Comparison of ENCODE assay signal across 20 cellular contexts in the genomic region with DNA sequence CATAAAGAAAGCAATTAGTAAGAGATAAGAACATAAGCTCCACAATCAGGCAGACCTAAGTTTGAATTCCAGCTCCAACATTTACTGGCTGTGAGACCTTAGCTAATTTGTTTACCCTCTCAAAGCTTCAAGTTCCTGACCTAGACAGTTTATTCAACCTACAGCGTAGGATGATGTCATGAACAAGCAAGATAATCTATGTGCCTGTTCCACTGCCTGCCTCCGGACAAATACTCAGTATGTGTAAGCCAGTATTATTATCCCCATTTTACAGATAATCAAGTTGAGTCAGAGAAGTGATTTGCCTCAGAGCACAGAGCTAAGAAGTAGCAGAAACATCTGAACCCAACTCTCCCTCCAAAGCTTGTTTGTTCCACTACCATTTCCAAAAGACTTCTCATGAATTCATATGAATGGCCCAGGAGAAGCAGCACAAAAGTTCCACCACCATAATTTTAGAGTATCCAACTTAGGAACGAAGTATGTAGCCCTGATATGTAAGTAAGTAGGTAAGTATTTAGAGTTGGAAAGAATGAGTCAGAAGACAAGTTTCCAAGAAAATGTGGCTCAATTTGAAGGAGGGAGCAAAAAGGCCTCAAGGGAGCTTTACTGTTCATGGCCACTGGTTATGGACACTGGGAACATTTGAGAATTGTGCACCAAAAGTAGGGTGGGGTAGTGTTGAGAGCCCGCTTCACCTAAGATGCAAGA.
DNase-seq lines count a peak whose midpoint lies in the region; ATAC-seq and TF ChIP-seq lines count a peak whose summit lies in the region.
"Had no signal": no experiment of that assay in that cellular context is flagged by ENCODE, and none has a peak within 500 bp of the region (broad histone marks: within the 10 kb centered on the region; RNA-seq: fewer than 3 reads in every experiment).

No MANE protein-coding gene starts in this region.

- H3K27me3 ChIP-seq in HAP-1 (ENCODE audit: low read depth) = no peaks in the 10 kb centered on the region
- H3K27me3 ChIP-seq: gastroesophageal sphincter, sigmoid colon, vagina had no signal

- DNase-seq in DMS53 treated with DMSO at 0.1 percent for 48 hours (lab: John Stamatoyannopoulos, UW; ENCODE audit: unreplicated experiment) (peak; percentile 0), M059J (ENCODE audit: low read depth) (peak; percentile 32), cardiac fibroblast (ENCODE audit: low read depth in 2 of 2) (peak; percentile 44 to 57), left ventricle myocardium superior (no peak), HT-29 (ENCODE audit: low spot score) (no peak), G401 (ENCODE audit: low spot score) (no peak), HAP-1 (ENCODE audit: low spot score in 2 of 2) (no peak)
- DNase-seq: activated CD8-positive, alpha-beta T cell treated with anti-CD3 and anti-CD28 coated beads, Interleukin-2, amount 10 ng/mL, durations not matched to agents 7 days and 5 days; CD4-positive, alpha-beta T cell; DND-41; H9; NCI-H2029; NCI-H524 treated with DMSO at 0.1 percent for 48 hours; sigmoid colon; stimulated activated CD4-positive, alpha-beta T cell treated with anti-CD3 and anti-CD28 coated beads, Interleukin-2, amount 100 ng/mL, for 24 hours had no signal

- H3K27ac Mint-ChIP-seq in activated T-helper 17 cell treated with anti-CD3 and anti-CD28 coated beads, Interleukin-2, amount 50 U/mL, for 72 hours = no peak overlapping the region
- H3K27ac Mint-ChIP-seq: activated CD8-positive, alpha-beta T cell treated with anti-CD3 and anti-CD28 coated beads, Interleukin-2, amount 10 ng/mL, durations not matched to agents 7 days and 5 days; CD4-positive, alpha-beta T cell; H9; T-helper 2 cell treated with Interferon-gamma antibody and Interleukin-4, amounts not matched to agents 5 μg/mL and 100 μg/mL, for 36 hours had no signal

- H3K4me3 ChIP-seq in cardiac fibroblast (replicated peaks in 1 of 2; ENCODE audit: low read depth in 2 of 2, low read length in 2 of 2) (no peak overlapping the region), HAP-1 (no peak overlapping the region)
- H3K4me3 ChIP-seq: gastroesophageal sphincter, sigmoid colon, vagina had no signal

- in situ Hi-C loops in G401 (cut with HindIII; ENCODE audit: low sequenced_read_pairs) = no loop called here
- in situ Hi-C loops in HAP-1 (cut with MboI; ENCODE audit: low sequenced_read_pairs) = no loop called here

- no peaks in the 10 kb centered on the region for H3K36me3 Mint-ChIP-seq in activated T-helper 17 cell treated with anti-CD3 and anti-CD28 coated beads, Interleukin-2, amount 50 U/mL, for 72 hours (ENCODE audit: low read depth)

- H3K9me3 ChIP-seq in HAP-1 = no peaks in the 10 kb centered on the region
- H3K9me3 ChIP-seq: gastroesophageal sphincter, sigmoid colon, vagina had no signal

- H3K4me3 Mint-ChIP-seq in activated T-helper 17 cell treated with anti-CD3 and anti-CD28 coated beads, Interleukin-2, amount 50 U/mL, for 72 hours = no peak overlapping the region
- H3K4me3 Mint-ChIP-seq: activated CD8-positive, alpha-beta T cell treated with anti-CD3 and anti-CD28 coated beads, Interleukin-2, amount 10 ng/mL, durations not matched to agents 7 days and 5 days; CD4-positive, alpha-beta T cell; H9; T-helper 2 cell treated with Interferon-gamma antibody and Interleukin-4, amounts not matched to agents 5 μg/mL and 100 μg/mL, for 36 hours had no signal

- intact Hi-C loops in left ventricle myocardium superior (cut with micrococcal nuclease) = no loop called here

- no peaks in the 10 kb centered on the region for H3K4me1 Mint-ChIP-seq in activated T-helper 17 cell treated with anti-CD3 and anti-CD28 coated beads, Interleukin-2, amount 50 U/mL, for 72 hours
- H3K4me1 Mint-ChIP-seq: H9 had no signal

- ATAC-seq in left ventricle myocardium superior = peak; percentile 79
- ATAC-seq in activated T-helper 17 cell treated with anti-CD3 and anti-CD28 coated beads, Interleukin-2, amount 50 U/mL, for 72 hours (replicated peaks) = no peak
- ATAC-seq: activated CD8-positive, alpha-beta T cell treated with anti-CD3 and anti-CD28 coated beads, Interleukin-2, amount 10 ng/mL, durations not matched to agents 7 days and 5 days; gastroesophageal sphincter; left lobe of liver had no signal

- peaks cover 15% of the 10 kb centered on the region for H3K9me3 Mint-ChIP-seq in activated T-helper 17 cell treated with anti-CD3 and anti-CD28 coated beads, Interleukin-2, amount 50 U/mL, for 72 hours
- H3K9me3 Mint-ChIP-seq: H9 had no signal

- TF ChIP-seq CTCF in cardiac fibroblast (IDR thresholded peaks at IDR 0.05; ENCODE audit: low read depth, low read length) = no peak

- H3K4me1 ChIP-seq in HAP-1 = no peaks in the 10 kb centered on the region
- H3K4me1 ChIP-seq: gastroesophageal sphincter, sigmoid colon, vagina had no signal

- no peaks in the 10 kb centered on the region for H3K36me3 ChIP-seq in HAP-1 (replicated peaks)
- H3K36me3 ChIP-seq: gastroesophageal sphincter, sigmoid colon, vagina had no signal

- peaks cover 3% of the 10 kb centered on the region for H3K27me3 Mint-ChIP-seq in activated T-helper 17 cell treated with anti-CD3 and anti-CD28 coated beads, Interleukin-2, amount 50 U/mL, for 72 hours
- H3K27me3 Mint-ChIP-seq: CD4-positive, alpha-beta T cell had no signal

Comparison
In these comparisons a context has a peak if more than half of its experiments do, and no peak if none do; other contexts are left out.
1. DNase-seq: peak in DMS53 treated with DMSO at 0.1 percent for 48 hours (single experiment), M059J (single experiment) and cardiac fibroblast (2 of 2); none in left ventricle myocardium superior (single experiment), HT-29 (single experiment), G401 (single experiment) and HAP-1 (0 of 2).